Comparison of ENCODE assay signal across 12 cellular contexts in genomic region chr5:176739461-176740051, GRCh38.
DNase-seq lines count a peak whose midpoint lies in the region; ATAC-seq and TF ChIP-seq lines count a peak whose summit lies in the region.
"Had no signal": no experiment of that assay in that cellular context is flagged by ENCODE, and none has a peak within 500 bp of the region (broad histone marks: within the 10 kb centered on the region; RNA-seq: fewer than 3 reads in every experiment).

No MANE protein-coding gene starts in this region.

- H3K27ac Mint-ChIP-seq in natural killer cell = no peak overlapping the region
- H3K27ac Mint-ChIP-seq in natural killer cell treated with Interleukin-12 subunit alpha and Interleukin-12 subunit beta and Interleukin-15 and Interleukin-18, amount 100 ng/mL, for 72 hours = no peak overlapping the region

- intact Hi-C loops in natural killer cell (cut with micrococcal nuclease) = no loop called here

- H3K4me3 Mint-ChIP-seq in natural killer cell = no peak overlapping the region
- H3K4me3 Mint-ChIP-seq in natural killer cell treated with Interleukin-12 subunit alpha and Interleukin-12 subunit beta and Interleukin-15 and Interleukin-18, amount 100 ng/mL, for 72 hours = no peak overlapping the region

- TF ChIP-seq CTCF in natural killer cell (IDR thresholded peaks at IDR 0.05) = no peak

- DNase-seq in natural killer cell (peak; percentile 4), NCI-H446 treated with DMSO at 0.1 percent for 48 hours (lab: John Stamatoyannopoulos, UW) (peak; percentile 93), islet precursor cell (peak; percentile 45), DMS114 treated with DMSO at 0.1 percent for 48 hours (lab: John Stamatoyannopoulos, UW; ENCODE audit: unreplicated experiment) (no peak), 8988T (no peak)
- no peak for DNase-seq in natural killer cell treated with Interleukin-12 subunit alpha and Interleukin-12 subunit beta and Interleukin-15 and Interleukin-18, amount 100 ng/mL, for 72 hours (ENCODE audit: low spot score)
- DNase-seq: mammary epithelial cell, MG63 had no signal

- H3K36me3 Mint-ChIP-seq in natural killer cell = no peaks in the 10 kb centered on the region
- H3K36me3 Mint-ChIP-seq in natural killer cell treated with Interleukin-12 subunit alpha and Interleukin-12 subunit beta and Interleukin-15 and Interleukin-18, amount 100 ng/mL, for 72 hours = no peaks in the 10 kb centered on the region

- H3K4me1 Mint-ChIP-seq in natural killer cell = peaks cover 25 to 39% of the 10 kb centered on the region in 2 donors
- H3K4me1 Mint-ChIP-seq in natural killer cell treated with Interleukin-12 subunit alpha and Interleukin-12 subunit beta and Interleukin-15 and Interleukin-18, amount 100 ng/mL, for 72 hours (ENCODE audit: low read depth in 2 of 2) = peaks cover 9 to 20% of the 10 kb centered on the region in 2 donors

- H3K27me3 Mint-ChIP-seq in natural killer cell (ENCODE audit: low read depth in 2 of 2) = peaks cover 37 to 51% of the 10 kb centered on the region in 2 donors
- peaks cover 21 to 30% of the 10 kb centered on the region in 2 donors for H3K27me3 Mint-ChIP-seq in natural killer cell treated with Interleukin-12 subunit alpha and Interleukin-12 subunit beta and Interleukin-15 and Interleukin-18, amount 100 ng/mL, for 72 hours

- ATAC-seq in natural killer cell (no peak), HG02763 (IDR thresholded peaks at IDR 0.05; ENCODE audit: unreplicated experiment) (no peak), HG03097 (IDR thresholded peaks at IDR 0.05; ENCODE audit: low FRiP score, unreplicated experiment) (no peak)
- ATAC-seq in natural killer cell treated with Interleukin-12 subunit alpha and Interleukin-12 subunit beta and Interleukin-15 and Interleukin-18, amount 100 ng/mL, for 72 hours = no peak
- ATAC-seq: activated CD4-positive, CD25-positive, alpha-beta regulatory T cell treated with anti-CD3 and anti-CD28 coated beads, Interleukin-2, amount 50 U/mL, for 24 hours; heart left ventricle had no signal

- no peaks in the 10 kb centered on the region for H3K9me3 Mint-ChIP-seq in natural killer cell
- no peaks in the 10 kb centered on the region for H3K9me3 Mint-ChIP-seq in natural killer cell treated with Interleukin-12 subunit alpha and Interleukin-12 subunit beta and Interleukin-15 and Interleukin-18, amount 100 ng/mL, for 72 hours

Comparison
In these comparisons a context has a peak if more than half of its experiments do, and no peak if none do; other contexts are left out.
1. DNase-seq: peak in natural killer cell (single experiment), NCI-H446 treated with DMSO at 0.1 percent for 48 hours (single experiment) and islet precursor cell (single experiment); none in natural killer cell treated with Interleukin-12 subunit alpha and Interleukin-12 subunit beta and Interleukin-15 and Interleukin-18, amount 100 ng/mL, for 72 hours (single experiment), DMS114 treated with DMSO at 0.1 percent for 48 hours (single experiment) and 8988T (single experiment).